ENCODE assay signal across 1 cellular context in genomic region chr15:84703808-84704207, GRCh38.
TF ChIP-seq lines count a peak whose summit lies in the region.

No MANE protein-coding gene starts in this region.

TF ChIP-seq in WTC11, 78 proteins besides CTCF, POLR2A, EP300 and RAD21 (continued from another document):
- TF ChIP-seq FOXP4 (CRISPR knock-in tag; IDR thresholded peaks at IDR 0.05) = no peak
- TF ChIP-seq ZNF671 (CRISPR knock-in tag; IDR thresholded peaks at IDR 0.05) = no peak
TF ChIP-seq in WTC11: peak in this region for 0.
